ENCODE assay signal across 9 cellular contexts in genomic region chr3:190586631-190587000, GRCh38.
DNase-seq lines count a peak whose midpoint lies in the region; ATAC-seq and TF ChIP-seq lines count a peak whose summit lies in the region.
"Had no signal": no experiment of that assay in that cellular context is flagged by ENCODE, and none has a peak within 500 bp of the region (broad histone marks: within the 10 kb centered on the region; RNA-seq: fewer than 3 reads in every experiment).

No MANE protein-coding gene starts in this region.

- H3K4me3 ChIP-seq in SK-N-MC (no peak overlapping the region), epithelial cell of proximal tubule (ENCODE audit: low read depth, low read length) (no peak overlapping the region)

- peaks cover 8% of the 10 kb centered on the region; the same call in 1 of the 2 replicates for H3K36me3 ChIP-seq in SK-N-MC (ENCODE audit: insufficient read depth, low read length)

- peak overlapping the region; percentile 27; the same call in 1 of the 2 replicates for H3K27ac ChIP-seq in SK-N-MC
- H3K27ac ChIP-seq: 22Rv1 had no signal

- peak; percentile 6 for DNase-seq in DMS53 (lab: John Stamatoyannopoulos, UW)
- no peak for DNase-seq in DMS53 treated with DMSO at 0.1 percent for 48 hours (lab: John Stamatoyannopoulos, UW; ENCODE audit: unreplicated experiment)
- DNase-seq in SK-N-MC (ENCODE audit: low read depth, low spot score) = no peak
- peak; percentile 44 for DNase-seq in epithelial cell of proximal tubule (ENCODE audit: low read depth)
- peak in 3 of 4 experiments; percentile 4 to 19 (median 11) for DNase-seq in stimulated activated CD4-positive, alpha-beta T cell treated with anti-CD3 and anti-CD28 coated beads, Interleukin-1b, Interleukin-23, amount 100 ng/mL, for 24 hours (ENCODE audit: low read depth in 4 of 4, low spot score in 1 of 4)
- DNase-seq in anterior cingulate cortex (lab: John Stamatoyannopoulos, UW) = no peak
- DNase-seq in occipital lobe (lab: John Stamatoyannopoulos, UW) = no peak

- no peaks in the 10 kb centered on the region for H3K9me3 ChIP-seq in SK-N-MC (ENCODE audit: low read depth, low read length)

- H3K9ac ChIP-seq in SK-N-MC (ENCODE audit: insufficient read length) = no peak overlapping the region

- no peak for TF ChIP-seq CTCF in epithelial cell of proximal tubule (conservative IDR thresholded peaks at IDR 0.05; ENCODE audit: low read depth, low read length)

- peak; percentile 86 for ATAC-seq in HG02840 (IDR thresholded peaks at IDR 0.05; ENCODE audit: low FRiP score, unreplicated experiment)

Comparison
In these comparisons a context has a peak if more than half of its experiments do, and no peak if none do; other contexts are left out.
1. DNase-seq: peak in DMS53 (single experiment), epithelial cell of proximal tubule (single experiment) and stimulated activated CD4-positive, alpha-beta T cell treated with anti-CD3 and anti-CD28 coated beads, Interleukin-1b, Interleukin-23, amount 100 ng/mL, for 24 hours (3 of 4); none in DMS53 treated with DMSO at 0.1 percent for 48 hours (single experiment), SK-N-MC (single experiment), anterior cingulate cortex (0 of 58) and occipital lobe (single experiment).